Comparison of ENCODE assay signal across 12 cellular contexts in genomic region chr22:37527081-37527752, GRCh38. TPM values are rescaled to one million over a fixed set of nuclear protein-coding genes. Genes with fewer than 3 reads are reported as not detected.
"Had no signal": no experiment of that assay in that cellular context is flagged by ENCODE, and none has a peak within 500 bp of the region (broad histone marks: within the 10 kb centered on the region; RNA-seq: fewer than 3 reads in every experiment).

No MANE protein-coding gene starts in this region.

RNA-seq across cellular contexts. Expression of gene CARD10, which starts 8.0 kb away (rescaled TPM):
- total RNA-seq: activated B cell treated with CpG ODN at 0.5 μM for 24 hours; activated naive CD4-positive, alpha-beta T cell treated with anti-CD3 and anti-CD28 coated beads for 36 hours; activated T-helper 1 cell treated with anti-CD3 and anti-CD28 coated beads, Interleukin-12 subunit alpha, Interleukin-12 subunit beta, Interleukin-2, Interleukin-4 antibody, amounts not matched to agents 30 ng/mL and 10 ng/mL and 1 ng/mL, durations not matched to agents 14 hours and 24 hours and 36 hours had no signal

RNA-seq across cellular contexts. Expression of gene CDC42EP1, which starts 33.1 kb away (rescaled TPM):
- total RNA-seq: activated B cell treated with CpG ODN at 0.5 μM for 24 hours, OCI-LY7, T-helper 17 cell had no signal

RNA-seq across cellular contexts. Expression of gene MFNG, which starts 41.0 kb away (rescaled TPM):
- total RNA-seq: RPMI7951, SK-MEL-5 had no signal

RNA-seq across cellular contexts. Expression of gene LGALS2, which starts 52.7 kb away (rescaled TPM):
- total RNA-seq: activated B cell treated with CpG ODN at 0.5 μM for 24 hours; activated CD4-positive, alpha-beta memory T cell treated with anti-CD3 and anti-CD28 coated beads for 36 hours; activated naive CD4-positive, alpha-beta T cell treated with anti-CD3 and anti-CD28 coated beads for 36 hours; activated naive CD4-positive, alpha-beta T cell treated with anti-CD3 and anti-CD28 coated beads, Interleukin-2, amount 50 U/mL, for 72 hours; activated T-cell treated with anti-CD3 and anti-CD28 coated beads, Interleukin-2, amount 50 U/mL, for 4 hours; activated T-helper 1 cell treated with anti-CD3 and anti-CD28 coated beads, Interleukin-12 subunit alpha, Interleukin-12 subunit beta, Interleukin-2, Interleukin-4 antibody, amounts not matched to agents 30 ng/mL and 10 ng/mL and 1 ng/mL, durations not matched to agents 14 hours and 24 hours and 36 hours; astrocyte; M059J; RPMI7951; SK-MEL-5 had no signal
